In genomic region chr9:120755827-120756434, GRCh38 we compare ENCODE assay signal across 8 cellular contexts. TPM values are rescaled to one million over a fixed set of nuclear protein-coding genes. Genes with fewer than 3 reads are reported as not detected.
DNase-seq lines count a peak whose midpoint lies in the region; ATAC-seq and TF ChIP-seq lines count a peak whose summit lies in the region.

No MANE protein-coding gene starts in this region.

- H3K9me3 Mint-ChIP-seq in neural progenitor cell: no peaks in the 10 kb centered on the region

- no peaks in the 10 kb centered on the region for H3K27me3 Mint-ChIP-seq in neural progenitor cell (ENCODE audit: insufficient read depth, low read depth)

- no peaks in the 10 kb centered on the region for H3K4me1 Mint-ChIP-seq in neural progenitor cell

- no peaks in the 10 kb centered on the region for H3K4me1 ChIP-seq in fibroblast of lung (ENCODE audit: control insufficient read depth, extremely low read depth, insufficient read depth, low read length)
- no peaks in the 10 kb centered on the region for H3K4me1 ChIP-seq in neural progenitor cell
- H3K4me1 ChIP-seq in thoracic aorta (ENCODE audit: control insufficient read depth in 1 of 2, low read depth in 2 of 2): peaks cover 4 to 7% of the 10 kb centered on the region in 2 donors

- no peak overlapping the region for H2AFZ ChIP-seq in fibroblast of lung (ENCODE audit: low read length)
- no peak overlapping the region for H2AFZ ChIP-seq in neural progenitor cell (replicated peaks)

- no peaks in the 10 kb centered on the region for H3K36me3 Mint-ChIP-seq in neural progenitor cell

- H3K27ac Mint-ChIP-seq in neural progenitor cell: no peak overlapping the region

- peaks cover 8% of the 10 kb centered on the region for H3F3A ChIP-seq in neural progenitor cell (ENCODE audit: low read depth)

- no peak overlapping the region for H3K4me3 ChIP-seq in fibroblast of lung (replicated peaks in 1 of 4; ENCODE audit: control extremely low read depth in 1 of 4, insufficient read depth in 1 of 4, low read depth in 3 of 4, low read length in 4 of 4)
- no peak overlapping the region for H3K4me3 ChIP-seq in neural progenitor cell
- no peak overlapping the region for H3K4me3 ChIP-seq in thoracic aorta

- no peaks in the 10 kb centered on the region for H3K27me3 ChIP-seq in fibroblast of lung (ENCODE audit: control insufficient read depth, insufficient read depth, low read length)
- H3K27me3 ChIP-seq in neural progenitor cell: no peaks in the 10 kb centered on the region
- no peaks in the 10 kb centered on the region for H3K27me3 ChIP-seq in thoracic aorta (replicated peaks; ENCODE audit: insufficient read depth)

- H3K79me2 ChIP-seq in fibroblast of lung (ENCODE audit: control insufficient read depth, insufficient read depth, low read length) (no peaks in the 10 kb centered on the region), neural progenitor cell (ENCODE audit: low read depth) (no peaks in the 10 kb centered on the region)

- H3K36me3 ChIP-seq in fibroblast of lung (ENCODE audit: control insufficient read depth, insufficient read depth, low read length): no peaks in the 10 kb centered on the region
- peaks cover 9% of the 10 kb centered on the region for H3K36me3 ChIP-seq in neural progenitor cell
- H3K36me3 ChIP-seq in thoracic aorta: peaks cover 2% of the 10 kb centered on the region

- H3K4me3 Mint-ChIP-seq in neural progenitor cell: no peak overlapping the region

- H3K9ac ChIP-seq in fibroblast of lung (ENCODE audit: insufficient read depth, low read length) (no peak overlapping the region), neural progenitor cell (no peak overlapping the region)

- H4K20me1 ChIP-seq in fibroblast of lung (ENCODE audit: control insufficient read depth, extremely low read depth, insufficient read depth, low read length) (no peaks in the 10 kb centered on the region), neural progenitor cell (ENCODE audit: low read depth) (no peaks in the 10 kb centered on the region)

- H3K9me3 ChIP-seq in fibroblast of lung (ENCODE audit: control insufficient read depth, insufficient read depth, low read depth, low read length): no peaks in the 10 kb centered on the region
- H3K9me3 ChIP-seq in neural progenitor cell (ENCODE audit: low read depth): no peaks in the 10 kb centered on the region
- H3K9me3 ChIP-seq in thoracic aorta: no peaks in the 10 kb centered on the region

- TF ChIP-seq CTCF in fibroblast of lung (conservative IDR thresholded peaks at IDR 0.05 in 1 of 2, IDR thresholded peaks at IDR 0.05 in 1 of 2; ENCODE audit: low read depth in 1 of 2, low read length in 2 of 2) (peak; percentile 85 to 87), neural progenitor cell (IDR thresholded peaks at IDR 0.05) (peak; percentile 95), thoracic aorta (IDR thresholded peaks at IDR 0.05) (peak; percentile 92)

- no peak overlapping the region for H3K27ac ChIP-seq in fibroblast of lung (ENCODE audit: insufficient read depth, low read length)
- no peak overlapping the region for H3K27ac ChIP-seq in neural progenitor cell
- H3K27ac ChIP-seq in thoracic aorta: peak overlapping the region; percentile 17 to 38

- H3K4me2 ChIP-seq in fibroblast of lung (ENCODE audit: extremely low read depth, insufficient read depth, low read length): no peak overlapping the region
- H3K4me2 ChIP-seq in neural progenitor cell: no peak overlapping the region

- peak; percentile 77 for DNase-seq in DMS 273 (lab: John Stamatoyannopoulos, UW; ENCODE audit: unreplicated experiment)
- no peak for DNase-seq in DMS 273 treated with DMSO at 0.1 percent for 48 hours (lab: John Stamatoyannopoulos, UW)
- DNase-seq in OCI-M1 (lab: John Stamatoyannopoulos, UW): peak; percentile 82
- DNase-seq in activated T-cell treated with anti-CD3 and anti-CD28 coated beads, Interleukin-2, amount 50 U/mL, for 1 hour: peak; percentile 57
- DNase-seq in fibroblast of lung (ENCODE audit: low read depth in 2 of 2): peak; percentile 12 to 51
- DNase-seq in neural progenitor cell (ENCODE audit: low spot score): peak; percentile 71
- no peak for DNase-seq in thoracic aorta (ENCODE audit: low spot score)

- ATAC-seq in HG03196 (IDR thresholded peaks at IDR 0.05; ENCODE audit: unreplicated experiment) (peak; percentile 60), thoracic aorta (ENCODE audit: insufficient number of reproducible peaks, low FRiP score, low read depth) (no peak)

RNA-seq across cellular contexts. Expression of gene FBXW2, which starts 37.3 kb away (rescaled TPM):
- total RNA-seq in fibroblast of lung (32.1 and 33.5 TPM in 2 replicates), neural progenitor cell (ENCODE audit: low replicate concordance) (31.0 and 32.7 TPM in 2 replicates), thoracic aorta (10 to 100 TPM; 41.7 to 79.7 TPM)
- 69.7 and 77.5 TPM in 2 replicates for polyA plus RNA-seq in fibroblast of lung
- 43.9 and 48.9 TPM in 2 replicates for polyA plus RNA-seq in fibroblast of lung (2012)
- polyA minus RNA-seq in fibroblast of lung (ENCODE audit: low replicate concordance): 43.8 and 49.3 TPM in 2 replicates

RNA-seq across cellular contexts. Expression of gene MEGF9, which starts 41.7 kb away (rescaled TPM):
- total RNA-seq in fibroblast of lung: 15.9 and 24.9 TPM in 2 replicates
- polyA plus RNA-seq in fibroblast of lung: 15.8 and 21.9 TPM in 2 replicates
- 12.9 and 17.6 TPM in 2 replicates for polyA plus RNA-seq in fibroblast of lung (2012)
- 4.0 and 6.9 TPM in 2 replicates for polyA minus RNA-seq in fibroblast of lung (ENCODE audit: low replicate concordance)
- 5.0 and 6.2 TPM in 2 replicates for total RNA-seq in neural progenitor cell (ENCODE audit: low replicate concordance)
- total RNA-seq in thoracic aorta: 10 to 100 TPM; 19.2 to 27.3 TPM

Comparison
In these comparisons a context has a peak if more than half of its experiments do, and no peak if none do; other contexts are left out.
1. DNase-seq: peak in DMS 273 (single experiment), OCI-M1 (single experiment), activated T-cell treated with anti-CD3 and anti-CD28 coated beads, Interleukin-2, amount 50 U/mL, for 1 hour (single experiment), fibroblast of lung (2 of 2) and neural progenitor cell (single experiment); none in DMS 273 treated with DMSO at 0.1 percent for 48 hours (single experiment) and thoracic aorta (single experiment).
2. H3K27ac ChIP-seq: peak in thoracic aorta (2 of 2); none in fibroblast of lung (single experiment) and neural progenitor cell (single experiment).
3. Peak in every context shown above with its lines, with median percentiles within 50 percentile points of each other: CTCF ChIP-seq.